In genomic region chr15:55546718-55547117, GRCh38 we compare ENCODE assay signal across 1 cellular context.
TF ChIP-seq lines count a peak whose summit lies in the region.

No MANE protein-coding gene starts in this region.

TF ChIP-seq in HCT116, 20 proteins besides CTCF, POLR2A, EP300 and RAD21 (continued from another document):
- TF ChIP-seq ZBTB33 (IDR thresholded peaks at IDR 0.05; ENCODE audit: extremely low read depth, insufficient replicate concordance, low read length) (no peak), CEBPB (IDR thresholded peaks at IDR 0.05; ENCODE audit: low read depth) (no peak)
- TF ChIP-seq, protein P1, sequence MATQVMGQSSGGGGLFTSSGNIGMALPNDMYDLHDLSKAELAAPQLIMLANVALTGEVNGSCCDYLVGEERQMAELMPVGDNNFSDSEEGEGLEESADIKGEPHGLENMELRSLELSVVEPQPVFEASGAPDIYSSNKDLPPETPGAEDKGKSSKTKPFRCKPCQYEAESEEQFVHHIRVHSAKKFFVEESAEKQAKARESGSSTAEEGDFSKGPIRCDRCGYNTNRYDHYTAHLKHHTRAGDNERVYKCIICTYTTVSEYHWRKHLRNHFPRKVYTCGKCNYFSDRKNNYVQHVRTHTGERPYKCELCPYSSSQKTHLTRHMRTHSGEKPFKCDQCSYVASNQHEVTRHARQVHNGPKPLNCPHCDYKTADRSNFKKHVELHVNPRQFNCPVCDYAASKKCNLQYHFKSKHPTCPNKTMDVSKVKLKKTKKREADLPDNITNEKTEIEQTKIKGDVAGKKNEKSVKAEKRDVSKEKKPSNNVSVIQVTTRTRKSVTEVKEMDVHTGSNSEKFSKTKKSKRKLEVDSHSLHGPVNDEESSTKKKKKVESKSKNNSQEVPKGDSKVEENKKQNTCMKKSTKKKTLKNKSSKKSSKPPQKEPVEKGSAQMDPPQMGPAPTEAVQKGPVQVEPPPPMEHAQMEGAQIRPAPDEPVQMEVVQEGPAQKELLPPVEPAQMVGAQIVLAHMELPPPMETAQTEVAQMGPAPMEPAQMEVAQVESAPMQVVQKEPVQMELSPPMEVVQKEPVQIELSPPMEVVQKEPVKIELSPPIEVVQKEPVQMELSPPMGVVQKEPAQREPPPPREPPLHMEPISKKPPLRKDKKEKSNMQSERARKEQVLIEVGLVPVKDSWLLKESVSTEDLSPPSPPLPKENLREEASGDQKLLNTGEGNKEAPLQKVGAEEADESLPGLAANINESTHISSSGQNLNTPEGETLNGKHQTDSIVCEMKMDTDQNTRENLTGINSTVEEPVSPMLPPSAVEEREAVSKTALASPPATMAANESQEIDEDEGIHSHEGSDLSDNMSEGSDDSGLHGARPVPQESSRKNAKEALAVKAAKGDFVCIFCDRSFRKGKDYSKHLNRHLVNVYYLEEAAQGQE (IDR thresholded peaks at IDR 0.05; ENCODE audit: low read depth), result no peak
